ENCODE assay signal across 9 cellular contexts in the genomic region with DNA sequence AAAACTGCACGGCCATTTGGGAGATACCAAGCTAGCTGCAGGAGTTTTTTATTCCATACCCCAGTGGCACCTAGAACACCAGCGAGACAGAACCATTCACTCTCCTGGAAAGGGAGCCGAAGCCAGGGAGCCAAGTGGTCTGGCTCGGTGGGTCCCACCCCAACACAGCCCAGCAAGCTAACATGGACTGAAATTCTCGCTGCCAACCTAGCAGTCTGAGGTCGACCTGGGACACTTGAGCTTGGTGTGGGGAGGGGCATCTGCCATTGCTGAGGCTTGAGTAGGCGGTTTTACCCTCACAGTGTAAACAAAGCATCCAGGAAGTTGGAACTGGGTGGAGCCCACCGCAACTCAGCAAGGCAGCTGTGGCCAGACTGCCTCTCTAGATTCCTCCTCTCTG.
A peak's percentile ranks its signal among the peaks of the same experiment; 100 is the strongest.
DNase-seq lines count a peak whose midpoint lies in the region; ATAC-seq and TF ChIP-seq lines count a peak whose summit lies in the region.
"Had no signal": no experiment of that assay in that cellular context is flagged by ENCODE, and none has a peak within 500 bp of the region (broad histone marks: within the 10 kb centered on the region; RNA-seq: fewer than 3 reads in every experiment).

No MANE protein-coding gene starts in this region.

- H3K4me3 ChIP-seq in GM12865 (ENCODE audit: low read depth, low read length) = no peak overlapping the region

- H3K4me1 Mint-ChIP-seq in naive thymus-derived CD8-positive, alpha-beta T cell = peaks cover 22 to 74% (median 52%) of the 10 kb centered on the region in 4 donors

- H3K9me3 Mint-ChIP-seq in naive thymus-derived CD8-positive, alpha-beta T cell = peaks cover 10 to 61% (median 45%) of the 10 kb centered on the region in 9 donors

- H3K36me3 Mint-ChIP-seq in naive thymus-derived CD8-positive, alpha-beta T cell = peaks cover 2 to 61% (median 46%) of the 10 kb centered on the region in 3 donors

- no peak for TF ChIP-seq CTCF in GM12865 (IDR thresholded peaks at IDR 0.05; ENCODE audit: insufficient read depth, low read depth, low read length, missing control alignments)

- peak overlapping the region in 9 of 10 donors; percentile 5 to 78 (median 71) for H3K4me3 Mint-ChIP-seq in naive thymus-derived CD8-positive, alpha-beta T cell

- DNase-seq in GM12865 (ENCODE audit: low read depth) (peak; percentile 64), NCI-H748 treated with DMSO at 0.1 percent for 48 hours (lab: John Stamatoyannopoulos, UW) (peak; percentile 6), activated T-helper 1 cell treated with Interleukin-2 at 50 U/mL for 16 hours (ENCODE audit: low read depth) (peak; percentile 56), amygdala (lab: John Stamatoyannopoulos, UW) (no peak), globus pallidus (ENCODE audit: low spot score) (no peak), ecto neural progenitor cell (ENCODE audit: low spot score) (no peak), middle frontal gyrus (ENCODE audit: extremely low spot score, low spot score) (no peak)
- peak; percentile 7 to 84 (median 67) for DNase-seq in naive thymus-derived CD8-positive, alpha-beta T cell
- DNase-seq: NCI-H2081 treated with DMSO at 0.1 percent for 48 hours had no signal

- POLR2A ChIA-PET in naive thymus-derived CD8-positive, alpha-beta T cell (lab: Charles Lee) = interaction anchor here (0.6 to 3.6 kb wide), 12 partner anchors 11 to 1487 kb away, joined by 3 to 103 read pairs (median 4); partner anchors contain the start of gene CHD1

- peak; percentile 77 to 85 for ATAC-seq in naive thymus-derived CD8-positive, alpha-beta T cell

- no peaks in the 10 kb centered on the region for H3K27me3 Mint-ChIP-seq in naive thymus-derived CD8-positive, alpha-beta T cell

- H3K27ac Mint-ChIP-seq in naive thymus-derived CD8-positive, alpha-beta T cell = peak overlapping the region; percentile 74 to 96 (median 89)

Comparison
In these comparisons a context has a peak if more than half of its experiments do, and no peak if none do; other contexts are left out.
1. DNase-seq: peak in GM12865 (single experiment), NCI-H748 treated with DMSO at 0.1 percent for 48 hours (single experiment), activated T-helper 1 cell treated with Interleukin-2 at 50 U/mL for 16 hours (single experiment) and naive thymus-derived CD8-positive, alpha-beta T cell (10 of 10); none in amygdala (0 of 56), globus pallidus (single experiment), ecto neural progenitor cell (single experiment) and middle frontal gyrus (single experiment).